Comparison of ENCODE assay signal across 1 cellular context in the genomic region with DNA sequence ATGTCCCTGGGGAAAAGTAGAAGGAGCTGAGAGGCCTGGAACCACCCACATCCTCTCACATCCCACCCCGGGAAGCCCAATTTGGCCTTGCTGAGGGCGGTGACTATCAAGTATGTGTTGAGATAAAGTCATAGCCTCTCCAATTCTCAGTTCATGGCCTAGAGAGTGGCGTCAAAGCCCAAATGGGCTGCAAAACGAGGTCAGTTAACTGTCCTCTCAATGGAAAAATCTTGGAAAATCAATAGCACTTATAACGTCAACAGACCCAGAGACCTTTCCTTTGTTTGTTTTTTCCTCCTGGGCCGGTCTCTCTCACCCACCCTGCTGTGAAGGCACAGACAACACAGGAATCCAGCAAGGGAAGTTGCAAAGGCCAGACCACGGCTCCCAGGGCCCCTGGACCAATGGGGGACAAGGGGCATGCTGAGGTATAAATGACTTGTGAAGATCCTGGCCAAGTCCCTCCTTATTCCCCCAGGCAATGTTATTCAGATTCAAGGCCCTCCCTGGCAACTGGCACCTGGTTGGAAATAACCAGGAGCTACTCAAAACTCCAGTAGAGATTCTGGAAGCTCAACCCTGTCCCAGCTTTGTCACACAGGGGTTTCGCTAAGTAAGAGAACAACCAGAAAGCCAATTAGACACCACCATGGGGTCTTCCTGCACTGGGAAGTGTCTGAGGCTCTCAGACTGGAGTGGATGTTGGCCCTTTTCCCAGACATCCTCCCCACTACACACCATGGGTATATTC.
TF ChIP-seq lines count a peak whose summit lies in the region.

No MANE protein-coding gene starts in this region.

TF ChIP-seq in H1, 55 proteins besides CTCF, POLR2A, EP300 and RAD21:
- TF ChIP-seq JUN (IDR thresholded peaks at IDR 0.05; ENCODE audit: low read depth, low read length) = no peak
- TF ChIP-seq NANOG (IDR thresholded peaks at IDR 0.05; ENCODE audit: insufficient read depth, low read depth, low read length, poor library complexity, severe bottlenecking) = no peak
- TF ChIP-seq, protein P1, sequence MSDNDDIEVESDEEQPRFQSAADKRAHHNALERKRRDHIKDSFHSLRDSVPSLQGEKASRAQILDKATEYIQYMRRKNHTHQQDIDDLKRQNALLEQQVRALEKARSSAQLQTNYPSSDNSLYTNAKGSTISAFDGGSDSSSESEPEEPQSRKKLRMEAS (IDR thresholded peaks at IDR 0.05) = no peak
